14 cellular contexts compared by ENCODE assay signal in the genomic region with DNA sequence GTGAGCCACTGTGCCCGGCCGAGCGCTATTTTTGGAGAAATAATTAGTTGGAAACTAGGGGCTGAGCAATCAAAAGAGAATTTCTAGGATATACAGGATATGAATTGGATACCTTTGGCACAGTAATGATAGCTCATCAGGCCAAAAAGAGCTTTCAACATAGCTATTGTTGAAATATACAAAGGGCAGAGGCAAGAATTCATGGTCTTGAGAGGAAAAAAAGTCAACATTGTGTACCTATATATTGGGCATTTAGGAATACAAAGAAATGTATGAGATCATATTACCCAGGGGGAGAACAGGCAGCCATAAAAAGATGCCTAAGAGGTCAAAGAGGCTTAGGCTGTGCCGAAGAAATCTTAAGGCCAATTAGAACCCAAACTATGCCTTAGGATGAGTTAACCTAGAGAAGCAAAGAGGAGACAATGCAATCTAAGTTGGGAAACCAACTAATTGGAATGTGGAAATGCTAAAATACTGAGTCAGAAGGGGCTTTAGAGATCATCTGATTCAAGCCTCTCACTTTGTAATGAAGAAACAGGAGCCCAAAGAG.
DNase-seq lines count a peak whose midpoint lies in the region; ATAC-seq and TF ChIP-seq lines count a peak whose summit lies in the region.
"Had no signal": no experiment of that assay in that cellular context is flagged by ENCODE, and none has a peak within 500 bp of the region (broad histone marks: within the 10 kb centered on the region; RNA-seq: fewer than 3 reads in every experiment).

No MANE protein-coding gene starts in this region.

- peak overlapping the region; percentile 61 for H3K27ac ChIP-seq in subcutaneous abdominal adipose tissue (ENCODE audit: low read depth, low read length)
- H3K27ac ChIP-seq: pancreas, upper lobe of right lung had no signal

- H3K9me3 ChIP-seq in adipocyte (ENCODE audit: control insufficient read depth, low read length) = no peaks in the 10 kb centered on the region
- H3K9me3 ChIP-seq in subcutaneous abdominal adipose tissue (ENCODE audit: control insufficient read depth in 5 of 5, low read length in 5 of 5) = no peaks in the 10 kb centered on the region
- H3K9me3 ChIP-seq: pancreas, upper lobe of right lung had no signal

- no peaks in the 10 kb centered on the region for H3K9me3 Mint-ChIP-seq in progenitor cell of endocrine pancreas (ENCODE audit: low read depth)
- H3K9me3 Mint-ChIP-seq: activated naive CD4-positive, alpha-beta T cell treated with anti-CD3 and anti-CD28 coated beads, Interleukin-2, amount 10 ng/mL, durations not matched to agents 7 days and 5 days had no signal

- H3K4me3 Mint-ChIP-seq in progenitor cell of endocrine pancreas (ENCODE audit: low read depth) = no peak overlapping the region
- H3K4me3 Mint-ChIP-seq: activated CD8-positive, alpha-beta T cell treated with anti-CD3 and anti-CD28 coated beads, Interleukin-2, amount 10 ng/mL, durations not matched to agents 7 days and 5 days; activated naive CD4-positive, alpha-beta T cell treated with anti-CD3 and anti-CD28 coated beads, Interleukin-2, amount 10 ng/mL, durations not matched to agents 7 days and 5 days had no signal

- H3K4me1 Mint-ChIP-seq in progenitor cell of endocrine pancreas (ENCODE audit: low read depth) = no peaks in the 10 kb centered on the region
- H3K4me1 Mint-ChIP-seq: activated naive CD4-positive, alpha-beta T cell treated with anti-CD3 and anti-CD28 coated beads, Interleukin-2, amount 10 ng/mL, durations not matched to agents 7 days and 5 days had no signal

- H3K36me3 Mint-ChIP-seq in progenitor cell of endocrine pancreas (ENCODE audit: insufficient read depth) = peaks cover 19% of the 10 kb centered on the region

- DNase-seq in H7 = peak; percentile 11
- DNase-seq in adipocyte (ENCODE audit: low read depth) = peak; percentile 80
- peak; percentile 71 for DNase-seq in fibroblast of villous mesenchyme (ENCODE audit: low read depth)
- DNase-seq in cerebellar nuclear complex (lab: John Stamatoyannopoulos, UW) = no peak
- no peak for DNase-seq in NCI-H2107 treated with DMSO at 0.1 percent for 48 hours (lab: John Stamatoyannopoulos, UW; ENCODE audit: unreplicated experiment)
- DNase-seq in progenitor cell of endocrine pancreas (ENCODE audit: low spot score, unreplicated experiment) = no peak
- DNase-seq: activated CD8-positive, alpha-beta T cell treated with anti-CD3 and anti-CD28 coated beads, Interleukin-2, amount 10 ng/mL, durations not matched to agents 7 days and 5 days; activated naive CD4-positive, alpha-beta T cell treated with anti-CD3 and anti-CD28 coated beads, Interleukin-2, amount 10 ng/mL, durations not matched to agents 7 days and 5 days; left cardiac atrium; NCI-H748 treated with DMSO at 0.1 percent for 48 hours; pancreas; upper lobe of right lung had no signal

- no peaks in the 10 kb centered on the region for H3K27me3 Mint-ChIP-seq in progenitor cell of endocrine pancreas
- H3K27me3 Mint-ChIP-seq: activated naive CD4-positive, alpha-beta T cell treated with anti-CD3 and anti-CD28 coated beads, Interleukin-2, amount 10 ng/mL, durations not matched to agents 7 days and 5 days had no signal

- H3K36me3 ChIP-seq in H7 (replicated peaks; ENCODE audit: control insufficient read depth, insufficient read depth, low read length) (no peaks in the 10 kb centered on the region), adipocyte (ENCODE audit: control insufficient read depth, insufficient read depth, low read length, severe bottlenecking) (no peaks in the 10 kb centered on the region), subcutaneous abdominal adipose tissue (ENCODE audit: control insufficient read depth in 5 of 5, insufficient read depth in 5 of 5, low read length in 5 of 5) (peaks cover 0 to 2% (median 0%) of the 10 kb centered on the region in 5 donors)
- H3K36me3 ChIP-seq: upper lobe of right lung had no signal

- no peak overlapping the region for H3K4me3 ChIP-seq in H7 (ENCODE audit: insufficient read depth, low read depth, low read length)
- peak overlapping the region; percentile 43 for H3K4me3 ChIP-seq in adipocyte (ENCODE audit: low read length)
- no peak overlapping the region for H3K4me3 ChIP-seq in fibroblast of villous mesenchyme (ENCODE audit: low read depth, low read length)
- H3K4me3 ChIP-seq in subcutaneous abdominal adipose tissue (ENCODE audit: low read depth in 1 of 5, low read length in 5 of 5) = peak overlapping the region in 2 of 5 donors; percentile 17 to 29
- H3K4me3 ChIP-seq: pancreas, upper lobe of right lung had no signal

- TF ChIP-seq CTCF in fibroblast of villous mesenchyme (IDR thresholded peaks at IDR 0.05; ENCODE audit: insufficient read depth, low read depth, low read length) (no peak), progenitor cell of endocrine pancreas (IDR thresholded peaks at IDR 0.05; ENCODE audit: unreplicated experiment) (no peak)

- ATAC-seq in HG03135 (IDR thresholded peaks at IDR 0.05; ENCODE audit: unreplicated experiment) = no peak
- ATAC-seq: activated CD8-positive, alpha-beta T cell treated with anti-CD3 and anti-CD28 coated beads, Interleukin-2, amount 10 ng/mL, durations not matched to agents 7 days and 5 days had no signal

- H3K4me1 ChIP-seq in adipocyte (ENCODE audit: control insufficient read depth, insufficient read depth, low read length) (peaks cover 24% of the 10 kb centered on the region), subcutaneous abdominal adipose tissue (ENCODE audit: control insufficient read depth in 5 of 5, insufficient read depth in 5 of 5, low read length in 5 of 5) (peaks cover 0 to 11% (median 10%) of the 10 kb centered on the region in 5 donors)
- H3K4me1 ChIP-seq: pancreas had no signal

- H3K27ac Mint-ChIP-seq in progenitor cell of endocrine pancreas = no peak overlapping the region
- H3K27ac Mint-ChIP-seq: activated CD8-positive, alpha-beta T cell treated with anti-CD3 and anti-CD28 coated beads, Interleukin-2, amount 10 ng/mL, durations not matched to agents 7 days and 5 days; activated naive CD4-positive, alpha-beta T cell treated with anti-CD3 and anti-CD28 coated beads, Interleukin-2, amount 10 ng/mL, durations not matched to agents 7 days and 5 days had no signal

- H3K27me3 ChIP-seq in H7 (ENCODE audit: control insufficient read depth, insufficient read depth, low read length) = no peaks in the 10 kb centered on the region
- no peaks in the 10 kb centered on the region for H3K27me3 ChIP-seq in adipocyte (replicated peaks; ENCODE audit: control insufficient read depth, insufficient read depth, low read length)
- no peaks in the 10 kb centered on the region for H3K27me3 ChIP-seq in subcutaneous abdominal adipose tissue (ENCODE audit: control insufficient read depth in 5 of 5, insufficient read depth in 4 of 5, low read length in 5 of 5)
- H3K27me3 ChIP-seq: pancreas, upper lobe of right lung had no signal

- peak overlapping the region; percentile 85 for H3K9ac ChIP-seq in adipocyte (ENCODE audit: low read length)
- no peak overlapping the region for H3K9ac ChIP-seq in subcutaneous abdominal adipose tissue (ENCODE audit: low read length in 5 of 5)

Comparison
In these comparisons a context has a peak if more than half of its experiments do, and no peak if none do; other contexts are left out.
1. DNase-seq: peak in H7 (single experiment), adipocyte (single experiment) and fibroblast of villous mesenchyme (single experiment); none in cerebellar nuclear complex (0 of 2), NCI-H2107 treated with DMSO at 0.1 percent for 48 hours (single experiment) and progenitor cell of endocrine pancreas (single experiment).